ENCODE assay signal across 7 cellular contexts in genomic region chr17:75827291-75828050, GRCh38. TPM values are rescaled to one million over a fixed set of nuclear protein-coding genes. Genes with fewer than 3 reads are reported as not detected.
DNase-seq lines count a peak whose midpoint lies in the region; ATAC-seq and TF ChIP-seq lines count a peak whose summit lies in the region.

No MANE protein-coding gene starts in this region.

- peak overlapping the region; percentile 39 for H3K4me3 ChIP-seq in lower lobe of right lung

- no peaks in the 10 kb centered on the region for H3K9me3 ChIP-seq in lower lobe of right lung

- POLR2A ChIA-PET in activated CD4-positive, alpha-beta memory T cell treated with anti-CD3 and anti-CD28 coated beads for 36 hours (lab: Charles Lee), result interaction anchor here (1.3 to 2.7 kb wide), 8 partner anchors 30 to 74 kb away, joined by 3 to 10 read pairs (median 5); partner anchors contain the start of genes GALK1 and UNK

- peak overlapping the region; percentile 87 for H3K27ac Mint-ChIP-seq in activated CD4-positive, alpha-beta memory T cell treated with anti-CD3 and anti-CD28 coated beads for 36 hours

- no peaks in the 10 kb centered on the region for H3K9me3 Mint-ChIP-seq in activated CD4-positive, alpha-beta memory T cell treated with anti-CD3 and anti-CD28 coated beads for 36 hours

- H3K27ac ChIP-seq in lower lobe of right lung, result peak overlapping the region; percentile 71

- peaks cover 15% of the 10 kb centered on the region for H3K4me1 Mint-ChIP-seq in activated CD4-positive, alpha-beta memory T cell treated with anti-CD3 and anti-CD28 coated beads for 36 hours (ENCODE audit: low read depth)

- ATAC-seq in lower lobe of right lung (peak; percentile 39 to 64), HG02678 (IDR thresholded peaks at IDR 0.05; ENCODE audit: unreplicated experiment) (no peak)

- CTCF ChIA-PET in activated CD4-positive, alpha-beta memory T cell treated with anti-CD3 and anti-CD28 coated beads for 36 hours (lab: Charles Lee), result interaction anchor here (0.7 to 4.7 kb wide), 22 partner anchors 9 to 77 kb away, joined by 3 to 61 read pairs (median 4); partner anchors contain the start of genes GALK1, UNC13D and WBP2

- intact Hi-C loops in activated CD4-positive, alpha-beta memory T cell treated with anti-CD3 and anti-CD28 coated beads for 36 hours (cut with micrococcal nuclease), result loop anchor here (2.0 kb wide), 1 partner anchor 63 kb away; the partner anchor contains the start of gene GALK1
- intact Hi-C loops in lower lobe of right lung (cut with DNase I), result no loop called here

- peak; percentile 67 for TF ChIP-seq CTCF in lower lobe of right lung (IDR thresholded peaks at IDR 0.05)

- no peaks in the 10 kb centered on the region for H3K27me3 Mint-ChIP-seq in activated CD4-positive, alpha-beta memory T cell treated with anti-CD3 and anti-CD28 coated beads for 36 hours

- H3K36me3 ChIP-seq in lower lobe of right lung, result peaks cover 82% of the 10 kb centered on the region

- peak; percentile 97 for DNase-seq in GM19240 (ENCODE audit: insufficient read length, low spot score)
- DNase-seq in NCI-H345 (lab: John Stamatoyannopoulos, UW), result peak; percentile 80
- DNase-seq in activated CD4-positive, alpha-beta memory T cell treated with anti-CD3 and anti-CD28 coated beads for 36 hours, result peak; percentile 79
- DNase-seq in dermis blood vessel endothelial cell, result peak; percentile 87
- no peak for DNase-seq in lower lobe of right lung
- DNase-seq in stimulated activated CD8-positive, alpha-beta memory T cell treated with anti-CD3 and anti-CD28 coated beads, Interleukin-12 subunit alpha, Interleukin-12 subunit beta, amount 100 ng/mL, for 4 hours (ENCODE audit: low read depth), result peak; percentile 50

- peaks cover 17% of the 10 kb centered on the region for H3K36me3 Mint-ChIP-seq in activated CD4-positive, alpha-beta memory T cell treated with anti-CD3 and anti-CD28 coated beads for 36 hours

- H3K4me1 ChIP-seq in lower lobe of right lung, result peaks cover 20% of the 10 kb centered on the region

- H3K4me3 Mint-ChIP-seq in activated CD4-positive, alpha-beta memory T cell treated with anti-CD3 and anti-CD28 coated beads for 36 hours, result peak overlapping the region; percentile 46

- H3K27me3 ChIP-seq in lower lobe of right lung (ENCODE audit: low read depth), result no peaks in the 10 kb centered on the region

RNA-seq across cellular contexts. Expression of gene UNC13D, which starts 16.7 kb away (rescaled TPM):
- 100 to 1,000 TPM; 135 to 139 TPM for total RNA-seq in activated CD4-positive, alpha-beta memory T cell treated with anti-CD3 and anti-CD28 coated beads for 36 hours
- total RNA-seq in dermis blood vessel endothelial cell (3.2 and 3.4 TPM in 2 replicates), lower lobe of right lung (118 TPM)

RNA-seq across cellular contexts. Expression of gene WBP2, which starts 27.7 kb away (rescaled TPM):
- 10 to 100 TPM; 79.1 to 80.6 TPM for total RNA-seq in activated CD4-positive, alpha-beta memory T cell treated with anti-CD3 and anti-CD28 coated beads for 36 hours
- total RNA-seq in dermis blood vessel endothelial cell (19.2 and 54.3 TPM in 2 replicates), lower lobe of right lung (145 TPM)

RNA-seq across cellular contexts. Expression of gene UNK, which starts 42.9 kb away (rescaled TPM):
- total RNA-seq in activated CD4-positive, alpha-beta memory T cell treated with anti-CD3 and anti-CD28 coated beads for 36 hours, result 10 to 100 TPM; 21.8 to 24.7 TPM
- total RNA-seq in dermis blood vessel endothelial cell (10.9 and 12.4 TPM in 2 replicates), lower lobe of right lung (31.1 TPM)

RNA-seq across cellular contexts. Expression of gene TRIM47, which starts 50.9 kb away (rescaled TPM):
- 10 to 100 TPM; 18.5 to 19.5 TPM for total RNA-seq in activated CD4-positive, alpha-beta memory T cell treated with anti-CD3 and anti-CD28 coated beads for 36 hours
- 89.1 and 109 TPM in 2 replicates for total RNA-seq in dermis blood vessel endothelial cell
- total RNA-seq in lower lobe of right lung, result 21.0 TPM

Comparison
In these comparisons a context has a peak if more than half of its experiments do, and no peak if none do; other contexts are left out.
1. RNA of gene UNC13D, which starts 16.7 kb away (total RNA-seq): 135 to 139 TPM in activated CD4-positive, alpha-beta memory T cell treated with anti-CD3 and anti-CD28 coated beads for 36 hours and 118 TPM in lower lobe of right lung (single experiment); 3.2 to 3.4 TPM in dermis blood vessel endothelial cell; every median in the first group is over 10 times any median in the second.